Comparison of ENCODE assay signal across 1 cellular context in genomic region chr11:126347751-126348628, GRCh38.
TF ChIP-seq lines count a peak whose summit lies in the region.

No MANE protein-coding gene starts in this region.

TF ChIP-seq in H1, 55 proteins besides CTCF, POLR2A, EP300 and RAD21:
- TF ChIP-seq USF2 (IDR thresholded peaks at IDR 0.05; ENCODE audit: low read length) (no peak), BCL11A (IDR thresholded peaks at IDR 0.05; ENCODE audit: low read depth in 2 of 2, low read length in 2 of 2) (no peak)
